Comparison of ENCODE assay signal across 1 cellular context in the genomic region with DNA sequence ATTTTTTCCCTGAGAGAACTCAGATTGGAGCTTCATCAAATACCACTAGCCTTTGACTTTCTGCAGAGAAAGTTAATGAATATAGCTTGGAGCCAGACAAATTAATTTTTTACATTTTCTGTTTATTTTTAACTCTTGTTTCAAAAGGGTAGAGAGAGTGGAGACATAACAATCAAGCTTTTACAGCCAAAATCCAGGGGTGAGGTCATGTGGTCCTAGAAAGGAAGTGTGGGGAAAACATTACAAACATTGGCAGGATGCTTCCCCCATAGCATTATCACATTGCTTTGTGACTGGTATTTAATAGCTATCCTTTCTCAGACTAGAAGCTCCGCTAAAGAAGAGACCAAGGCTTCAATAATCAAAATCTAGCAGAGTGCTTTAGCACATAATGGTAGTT.
TF ChIP-seq lines count a peak whose summit lies in the region.

No MANE protein-coding gene starts in this region.

TF ChIP-seq in H1, 55 proteins besides CTCF, POLR2A, EP300 and RAD21:
- TF ChIP-seq JUN (IDR thresholded peaks at IDR 0.05; ENCODE audit: low read depth, low read length) (no peak), SRF (IDR thresholded peaks at IDR 0.05; ENCODE audit: low read depth, low read length) (no peak), TBP (IDR thresholded peaks at IDR 0.05; ENCODE audit: low read depth, low read length) (no peak), YY1 (IDR thresholded peaks at IDR 0.05; ENCODE audit: low read depth, low read length) (no peak)
- TF ChIP-seq, protein P1, sequence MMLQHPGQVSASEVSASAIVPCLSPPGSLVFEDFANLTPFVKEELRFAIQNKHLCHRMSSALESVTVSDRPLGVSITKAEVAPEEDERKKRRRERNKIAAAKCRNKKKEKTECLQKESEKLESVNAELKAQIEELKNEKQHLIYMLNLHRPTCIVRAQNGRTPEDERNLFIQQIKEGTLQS (IDR thresholded peaks at IDR 0.05; ENCODE audit: insufficient read depth, low read depth, low read length) = no peak
